In genomic region chr1:35894183-35894582, GRCh38 we compare ENCODE assay signal across 8 cellular contexts. TPM values are rescaled to one million over a fixed set of nuclear protein-coding genes. Genes with fewer than 3 reads are reported as not detected.
DNase-seq lines count a peak whose midpoint lies in the region; ATAC-seq and TF ChIP-seq lines count a peak whose summit lies in the region.

No MANE protein-coding gene starts in this region.

- no peak for TF ChIP-seq POLR2A in ovary (IDR thresholded peaks at IDR 0.05)

- DNase-seq in HK-2 (ENCODE audit: unreplicated experiment) = peak; percentile 23
- DNase-seq in cardiac fibroblast (ENCODE audit: low read depth in 2 of 2) = peak; percentile 42 to 63
- DNase-seq in ovary = peak; percentile 38 to 56 (median 48)
- no peak for DNase-seq in foreskin melanocyte
- no peak for DNase-seq in coronary artery (ENCODE audit: low spot score)
- DNase-seq in amniotic stem cell (lab: John Stamatoyannopoulos, UW) = no peak
- DNase-seq in foreskin fibroblast = no peak

- no peaks in the 10 kb centered on the region for H3K27me3 ChIP-seq in ovary

- H3K27ac ChIP-seq in ovary (peak overlapping the region in 1 of 2 donors; percentile 55), coronary artery (peak overlapping the region in 1 of 2 donors; percentile 25)

- no peak for TF ChIP-seq EP300 in ovary (IDR thresholded peaks at IDR 0.05)

- intact Hi-C loops in ovary (cut with DNase I) = no loop called here

- no peaks in the 10 kb centered on the region for H3K36me3 ChIP-seq in ovary

- peak; percentile 58 for ATAC-seq in GM19395 (IDR thresholded peaks at IDR 0.05; ENCODE audit: unreplicated experiment)

- no peaks in the 10 kb centered on the region for H3K9me3 ChIP-seq in ovary

- peaks cover 3% of the 10 kb centered on the region for H3K4me1 ChIP-seq in ovary (ENCODE audit: insufficient read depth)

- WGBS in ovary, 3 donors = 28 to 63% (median 29%) methylated on average over 6 of the region's 6 CpGs

- no peak overlapping the region for H3K4me3 ChIP-seq in cardiac fibroblast (replicated peaks in 1 of 2; ENCODE audit: low read depth in 2 of 2, low read length in 2 of 2)
- H3K4me3 ChIP-seq in ovary = no peak overlapping the region
- no peak overlapping the region for H3K4me3 ChIP-seq in coronary artery
- H3K4me3 ChIP-seq in foreskin fibroblast (ENCODE audit: low read depth in 1 of 2, low read length in 2 of 2) = no peak overlapping the region

- TF ChIP-seq CTCF in cardiac fibroblast (IDR thresholded peaks at IDR 0.05; ENCODE audit: low read depth, low read length) = no peak
- no peak for TF ChIP-seq CTCF in ovary (IDR thresholded peaks at IDR 0.05)
- TF ChIP-seq CTCF in coronary artery (IDR thresholded peaks at IDR 0.05) = no peak
- TF ChIP-seq CTCF in foreskin fibroblast (IDR thresholded peaks at IDR 0.05; ENCODE audit: low read depth, low read length) = no peak

RNA-seq across cellular contexts. Expression of gene AGO1, which starts 11.2 kb away (rescaled TPM):
- 10 to 100 TPM; 10.1 to 34.0 (median 29.8) TPM for total RNA-seq in ovary
- 10 to 100 TPM in 1 of 2 donors, 1 to 10 TPM in 1; 5.1 to 16.3 TPM for polyA plus RNA-seq in ovary

RNA-seq across cellular contexts. Expression of gene AGO3, which starts 36.7 kb away (rescaled TPM):
- total RNA-seq in ovary = 10 to 100 TPM; 15.4 to 44.1 (median 31.5) TPM
- polyA plus RNA-seq in ovary = 10 to 100 TPM in 1 of 2 donors, 1 to 10 TPM in 1; 3.8 to 11.2 TPM

Comparison
In these comparisons a context has a peak if more than half of its experiments do, and no peak if none do; other contexts are left out.
1. DNase-seq: peak in HK-2 (single experiment), cardiac fibroblast (2 of 2) and ovary (5 of 5); none in foreskin melanocyte (single experiment), coronary artery (single experiment), amniotic stem cell (single experiment) and foreskin fibroblast (0 of 2).